In the genomic region with DNA sequence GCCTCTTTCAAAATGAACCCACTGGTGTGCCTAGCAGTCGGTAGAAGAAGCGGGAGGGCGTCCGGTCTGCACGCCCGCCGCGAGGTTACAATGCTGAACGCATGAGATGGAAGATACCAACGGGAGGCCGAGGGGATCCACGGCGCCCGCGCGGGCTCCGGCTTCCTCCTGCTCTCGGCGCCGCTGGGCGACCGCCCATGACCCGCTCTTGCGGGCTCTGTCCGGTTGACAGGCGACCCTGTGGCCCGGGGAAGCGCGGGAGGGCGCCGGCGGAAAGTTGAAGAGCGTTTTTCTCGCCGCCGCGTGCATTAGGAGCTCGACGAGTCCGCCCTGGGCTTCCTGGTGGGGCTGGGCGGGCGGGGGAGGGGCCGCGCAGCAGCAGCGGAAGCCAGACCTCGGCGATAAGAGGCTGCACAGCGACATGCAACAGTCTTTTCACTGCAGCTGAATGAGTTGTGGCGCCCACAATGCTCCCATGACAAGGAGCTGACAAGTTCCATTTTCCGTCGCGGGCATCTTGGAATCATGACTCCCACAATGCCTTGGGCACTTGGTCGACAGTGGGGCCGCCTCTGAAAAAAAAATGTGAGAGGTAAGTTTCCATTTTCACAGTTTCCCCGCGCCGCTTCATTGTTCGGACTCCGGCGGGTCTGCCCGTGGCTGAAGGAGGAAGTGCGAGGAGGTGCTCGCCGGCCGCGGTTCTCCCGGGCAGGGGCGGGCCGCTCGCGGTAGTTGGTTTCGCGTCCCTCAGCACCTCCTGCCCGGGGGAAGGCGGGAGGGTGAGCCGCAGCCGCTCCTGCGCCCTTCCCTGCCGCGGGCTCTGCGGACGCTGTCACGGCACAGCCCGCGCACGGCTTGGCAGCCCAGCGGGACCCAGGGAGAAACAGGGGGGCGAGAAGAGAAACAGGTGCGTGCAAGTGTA, we compare ENCODE assay signal across 1 cellular context.
A peak's percentile ranks its signal among the peaks of the same experiment; 100 is the strongest.
TF ChIP-seq lines count a peak whose summit lies in the region.

Gene MBNL1, plus strand, starts transcription at position 429 of the 922 bp plus-strand sequence. CDS start 31,265 bp downstream, outside the sequence.

TF ChIP-seq in GM12878, 131 proteins besides CTCF, POLR2A, EP300 and RAD21 (continued from another document and continues in another):
- TF ChIP-seq, protein P1, sequence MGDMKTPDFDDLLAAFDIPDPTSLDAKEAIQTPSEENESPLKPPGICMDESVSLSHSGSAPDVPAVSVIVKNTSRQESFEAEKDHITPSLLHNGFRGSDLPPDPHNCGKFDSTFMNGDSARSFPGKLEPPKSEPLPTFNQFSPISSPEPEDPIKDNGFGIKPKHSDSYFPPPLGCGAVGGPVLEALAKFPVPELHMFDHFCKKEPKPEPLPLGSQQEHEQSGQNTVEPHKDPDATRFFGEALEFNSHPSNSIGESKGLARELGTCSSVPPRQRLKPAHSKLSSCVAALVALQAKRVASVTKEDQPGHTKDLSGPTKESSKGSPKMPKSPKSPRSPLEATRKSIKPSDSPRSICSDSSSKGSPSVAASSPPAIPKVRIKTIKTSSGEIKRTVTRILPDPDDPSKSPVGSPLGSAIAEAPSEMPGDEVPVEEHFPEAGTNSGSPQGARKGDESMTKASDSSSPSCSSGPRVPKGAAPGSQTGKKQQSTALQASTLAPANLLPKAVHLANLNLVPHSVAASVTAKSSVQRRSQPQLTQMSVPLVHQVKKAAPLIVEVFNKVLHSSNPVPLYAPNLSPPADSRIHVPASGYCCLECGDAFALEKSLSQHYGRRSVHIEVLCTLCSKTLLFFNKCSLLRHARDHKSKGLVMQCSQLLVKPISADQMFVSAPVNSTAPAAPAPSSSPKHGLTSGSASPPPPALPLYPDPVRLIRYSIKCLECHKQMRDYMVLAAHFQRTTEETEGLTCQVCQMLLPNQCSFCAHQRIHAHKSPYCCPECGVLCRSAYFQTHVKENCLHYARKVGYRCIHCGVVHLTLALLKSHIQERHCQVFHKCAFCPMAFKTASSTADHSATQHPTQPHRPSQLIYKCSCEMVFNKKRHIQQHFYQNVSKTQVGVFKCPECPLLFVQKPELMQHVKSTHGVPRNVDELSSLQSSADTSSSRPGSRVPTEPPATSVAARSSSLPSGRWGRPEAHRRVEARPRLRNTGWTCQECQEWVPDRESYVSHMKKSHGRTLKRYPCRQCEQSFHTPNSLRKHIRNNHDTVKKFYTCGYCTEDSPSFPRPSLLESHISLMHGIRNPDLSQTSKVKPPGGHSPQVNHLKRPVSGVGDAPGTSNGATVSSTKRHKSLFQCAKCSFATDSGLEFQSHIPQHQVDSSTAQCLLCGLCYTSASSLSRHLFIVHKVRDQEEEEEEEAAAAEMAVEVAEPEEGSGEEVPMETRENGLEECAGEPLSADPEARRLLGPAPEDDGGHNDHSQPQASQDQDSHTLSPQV (IDR thresholded peaks at IDR 0.05) = 0 out of 2 replicates have a peak, but pooled peaks have one; percentile 49
- TF ChIP-seq, protein P2, sequence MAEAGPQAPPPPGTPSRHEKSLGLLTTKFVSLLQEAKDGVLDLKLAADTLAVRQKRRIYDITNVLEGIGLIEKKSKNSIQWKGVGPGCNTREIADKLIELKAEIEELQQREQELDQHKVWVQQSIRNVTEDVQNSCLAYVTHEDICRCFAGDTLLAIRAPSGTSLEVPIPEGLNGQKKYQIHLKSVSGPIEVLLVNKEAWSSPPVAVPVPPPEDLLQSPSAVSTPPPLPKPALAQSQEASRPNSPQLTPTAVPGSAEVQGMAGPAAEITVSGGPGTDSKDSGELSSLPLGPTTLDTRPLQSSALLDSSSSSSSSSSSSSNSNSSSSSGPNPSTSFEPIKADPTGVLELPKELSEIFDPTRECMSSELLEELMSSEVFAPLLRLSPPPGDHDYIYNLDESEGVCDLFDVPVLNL (IDR thresholded peaks at IDR 0.05; ENCODE audit: low read depth, low read length) = peak; percentile 24; the same call in 1 of the 2 replicates
- TF ChIP-seq FOXK2 (IDR thresholded peaks at IDR 0.05) = no peak
- TF ChIP-seq, protein P3, sequence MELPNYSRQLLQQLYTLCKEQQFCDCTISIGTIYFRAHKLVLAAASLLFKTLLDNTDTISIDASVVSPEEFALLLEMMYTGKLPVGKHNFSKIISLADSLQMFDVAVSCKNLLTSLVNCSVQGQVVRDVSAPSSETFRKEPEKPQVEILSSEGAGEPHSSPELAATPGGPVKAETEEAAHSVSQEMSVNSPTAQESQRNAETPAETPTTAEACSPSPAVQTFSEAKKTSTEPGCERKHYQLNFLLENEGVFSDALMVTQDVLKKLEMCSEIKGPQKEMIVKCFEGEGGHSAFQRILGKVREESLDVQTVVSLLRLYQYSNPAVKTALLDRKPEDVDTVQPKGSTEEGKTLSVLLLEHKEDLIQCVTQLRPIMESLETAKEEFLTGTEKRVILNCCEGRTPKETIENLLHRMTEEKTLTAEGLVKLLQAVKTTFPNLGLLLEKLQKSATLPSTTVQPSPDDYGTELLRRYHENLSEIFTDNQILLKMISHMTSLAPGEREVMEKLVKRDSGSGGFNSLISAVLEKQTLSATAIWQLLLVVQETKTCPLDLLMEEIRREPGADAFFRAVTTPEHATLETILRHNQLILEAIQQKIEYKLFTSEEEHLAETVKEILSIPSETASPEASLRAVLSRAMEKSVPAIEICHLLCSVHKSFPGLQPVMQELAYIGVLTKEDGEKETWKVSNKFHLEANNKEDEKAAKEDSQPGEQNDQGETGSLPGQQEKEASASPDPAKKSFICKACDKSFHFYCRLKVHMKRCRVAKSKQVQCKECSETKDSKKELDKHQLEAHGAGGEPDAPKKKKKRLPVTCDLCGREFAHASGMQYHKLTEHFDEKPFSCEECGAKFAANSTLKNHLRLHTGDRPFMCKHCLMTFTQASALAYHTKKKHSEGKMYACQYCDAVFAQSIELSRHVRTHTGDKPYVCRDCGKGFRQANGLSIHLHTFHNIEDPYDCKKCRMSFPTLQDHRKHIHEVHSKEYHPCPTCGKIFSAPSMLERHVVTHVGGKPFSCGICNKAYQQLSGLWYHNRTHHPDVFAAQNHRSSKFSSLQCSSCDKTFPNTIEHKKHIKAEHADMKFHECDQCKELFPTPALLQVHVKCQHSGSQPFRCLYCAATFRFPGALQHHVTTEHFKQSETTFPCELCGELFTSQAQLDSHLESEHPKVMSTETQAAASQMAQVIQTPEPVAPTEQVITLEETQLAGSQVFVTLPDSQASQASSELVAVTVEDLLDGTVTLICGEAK (IDR thresholded peaks at IDR 0.05; ENCODE audit: borderline replicate concordance) = no peak
- TF ChIP-seq, protein P4, sequence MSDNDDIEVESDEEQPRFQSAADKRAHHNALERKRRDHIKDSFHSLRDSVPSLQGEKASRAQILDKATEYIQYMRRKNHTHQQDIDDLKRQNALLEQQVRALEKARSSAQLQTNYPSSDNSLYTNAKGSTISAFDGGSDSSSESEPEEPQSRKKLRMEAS (IDR thresholded peaks at IDR 0.05; ENCODE audit: low read depth, low read length) = peak; percentile 42; the same call in 1 of the 2 replicates
- TF ChIP-seq TCF3 (IDR thresholded peaks at IDR 0.05; ENCODE audit: borderline replicate concordance, insufficient read depth, low read depth, low read length) = peak; percentile 32; the same call in 1 of the 2 replicates
- TF ChIP-seq FOXM1 (IDR thresholded peaks at IDR 0.05; ENCODE audit: low read depth, low read length) = no peak; the same call in 1 of the 2 replicates
- TF ChIP-seq IKZF2 (IDR thresholded peaks at IDR 0.05) = peak; percentile 57 to 82
- 0 out of 2 replicates have a peak, but pooled peaks have one; percentile 46 for TF ChIP-seq TCF12 (IDR thresholded peaks at IDR 0.05; ENCODE audit: low read depth, low read length)
- 0 out of 2 replicates have a peak, but pooled peaks have one; percentile 22 for TF ChIP-seq BMI1 (IDR thresholded peaks at IDR 0.05; ENCODE audit: borderline replicate concordance)
- peak; percentile 81; the same call in 1 of the 2 replicates for TF ChIP-seq YY1 (IDR thresholded peaks at IDR 0.05; ENCODE audit: low read depth, low read length)
- TF ChIP-seq MEF2A (IDR thresholded peaks at IDR 0.05; ENCODE audit: insufficient read depth, low read depth, low read length) = 0 out of 2 replicates have a peak, but pooled peaks have one; percentile 6
- peak; percentile 81 for TF ChIP-seq NBN (IDR thresholded peaks at IDR 0.05)
- peak; percentile 68 for TF ChIP-seq RELA (IDR thresholded peaks at IDR 0.05; ENCODE audit: borderline replicate concordance, partially characterized antibody)
- TF ChIP-seq, protein P5, sequence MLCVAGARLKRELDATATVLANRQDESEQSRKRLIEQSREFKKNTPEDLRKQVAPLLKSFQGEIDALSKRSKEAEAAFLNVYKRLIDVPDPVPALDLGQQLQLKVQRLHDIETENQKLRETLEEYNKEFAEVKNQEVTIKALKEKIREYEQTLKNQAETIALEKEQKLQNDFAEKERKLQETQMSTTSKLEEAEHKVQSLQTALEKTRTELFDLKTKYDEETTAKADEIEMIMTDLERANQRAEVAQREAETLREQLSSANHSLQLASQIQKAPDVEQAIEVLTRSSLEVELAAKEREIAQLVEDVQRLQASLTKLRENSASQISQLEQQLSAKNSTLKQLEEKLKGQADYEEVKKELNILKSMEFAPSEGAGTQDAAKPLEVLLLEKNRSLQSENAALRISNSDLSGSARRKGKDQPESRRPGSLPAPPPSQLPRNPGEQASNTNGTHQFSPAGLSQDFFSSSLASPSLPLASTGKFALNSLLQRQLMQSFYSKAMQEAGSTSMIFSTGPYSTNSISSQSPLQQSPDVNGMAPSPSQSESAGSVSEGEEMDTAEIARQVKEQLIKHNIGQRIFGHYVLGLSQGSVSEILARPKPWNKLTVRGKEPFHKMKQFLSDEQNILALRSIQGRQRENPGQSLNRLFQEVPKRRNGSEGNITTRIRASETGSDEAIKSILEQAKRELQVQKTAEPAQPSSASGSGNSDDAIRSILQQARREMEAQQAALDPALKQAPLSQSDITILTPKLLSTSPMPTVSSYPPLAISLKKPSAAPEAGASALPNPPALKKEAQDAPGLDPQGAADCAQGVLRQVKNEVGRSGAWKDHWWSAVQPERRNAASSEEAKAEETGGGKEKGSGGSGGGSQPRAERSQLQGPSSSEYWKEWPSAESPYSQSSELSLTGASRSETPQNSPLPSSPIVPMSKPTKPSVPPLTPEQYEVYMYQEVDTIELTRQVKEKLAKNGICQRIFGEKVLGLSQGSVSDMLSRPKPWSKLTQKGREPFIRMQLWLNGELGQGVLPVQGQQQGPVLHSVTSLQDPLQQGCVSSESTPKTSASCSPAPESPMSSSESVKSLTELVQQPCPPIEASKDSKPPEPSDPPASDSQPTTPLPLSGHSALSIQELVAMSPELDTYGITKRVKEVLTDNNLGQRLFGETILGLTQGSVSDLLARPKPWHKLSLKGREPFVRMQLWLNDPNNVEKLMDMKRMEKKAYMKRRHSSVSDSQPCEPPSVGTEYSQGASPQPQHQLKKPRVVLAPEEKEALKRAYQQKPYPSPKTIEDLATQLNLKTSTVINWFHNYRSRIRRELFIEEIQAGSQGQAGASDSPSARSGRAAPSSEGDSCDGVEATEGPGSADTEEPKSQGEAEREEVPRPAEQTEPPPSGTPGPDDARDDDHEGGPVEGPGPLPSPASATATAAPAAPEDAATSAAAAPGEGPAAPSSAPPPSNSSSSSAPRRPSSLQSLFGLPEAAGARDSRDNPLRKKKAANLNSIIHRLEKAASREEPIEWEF (IDR thresholded peaks at IDR 0.05; ENCODE audit: insufficient replicate concordance, low read depth, low read length) = no peak
- peak; percentile 41; the same call in 1 of the 2 replicates for TF ChIP-seq BRCA1 (IDR thresholded peaks at IDR 0.05; ENCODE audit: low read depth, low read length)
- peak; percentile 9; the same call in 1 of the 2 replicates for TF ChIP-seq SIN3A (IDR thresholded peaks at IDR 0.05; ENCODE audit: low read depth, low read length)
- no peak for TF ChIP-seq SREBF2 (IDR thresholded peaks at IDR 0.05; ENCODE audit: low read length)
- TF ChIP-seq NFIC (IDR thresholded peaks at IDR 0.05; ENCODE audit: low read depth, low read length) = no peak; the same call in 1 of the 2 replicates
- TF ChIP-seq, protein P6, sequence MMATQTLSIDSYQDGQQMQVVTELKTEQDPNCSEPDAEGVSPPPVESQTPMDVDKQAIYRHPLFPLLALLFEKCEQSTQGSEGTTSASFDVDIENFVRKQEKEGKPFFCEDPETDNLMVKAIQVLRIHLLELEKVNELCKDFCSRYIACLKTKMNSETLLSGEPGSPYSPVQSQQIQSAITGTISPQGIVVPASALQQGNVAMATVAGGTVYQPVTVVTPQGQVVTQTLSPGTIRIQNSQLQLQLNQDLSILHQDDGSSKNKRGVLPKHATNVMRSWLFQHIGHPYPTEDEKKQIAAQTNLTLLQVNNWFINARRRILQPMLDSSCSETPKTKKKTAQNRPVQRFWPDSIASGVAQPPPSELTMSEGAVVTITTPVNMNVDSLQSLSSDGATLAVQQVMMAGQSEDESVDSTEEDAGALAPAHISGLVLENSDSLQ (IDR thresholded peaks at IDR 0.05) = no peak
- no peak for TF ChIP-seq ZNF217 (IDR thresholded peaks at IDR 0.05)
- peak; percentile 30 for TF ChIP-seq SKIL (IDR thresholded peaks at IDR 0.05; ENCODE audit: low read depth, poor library complexity, severe bottlenecking)
- no peak for TF ChIP-seq ZNF274 (IDR thresholded peaks at IDR 0.05; ENCODE audit: insufficient read depth, insufficient read length)
- no peak for TF ChIP-seq NR2C2 (IDR thresholded peaks at IDR 0.05; ENCODE audit: borderline replicate concordance, control insufficient read depth, insufficient read length, low read depth)
- TF ChIP-seq MYC (IDR thresholded peaks at IDR 0.05; ENCODE audit: insufficient read depth, insufficient read length, insufficient replicate concordance, low read length, severe bottlenecking) = peak; percentile 54
- TF ChIP-seq SMAD1 (IDR thresholded peaks at IDR 0.05; ENCODE audit: low read depth, partially characterized antibody) = peak; percentile 25
- TF ChIP-seq NR2C1 (IDR thresholded peaks at IDR 0.05) = no peak
- peak; percentile 22 for TF ChIP-seq MEF2B (IDR thresholded peaks at IDR 0.05; ENCODE audit: partially characterized antibody, poor library complexity, severe bottlenecking)
- no peak for TF ChIP-seq BCL11A (IDR thresholded peaks at IDR 0.05; ENCODE audit: low read depth, low read length)
- no peak; the same call in 1 of the 2 replicates for TF ChIP-seq HCFC1 (IDR thresholded peaks at IDR 0.05; ENCODE audit: low read length)
